In the genomic region with DNA sequence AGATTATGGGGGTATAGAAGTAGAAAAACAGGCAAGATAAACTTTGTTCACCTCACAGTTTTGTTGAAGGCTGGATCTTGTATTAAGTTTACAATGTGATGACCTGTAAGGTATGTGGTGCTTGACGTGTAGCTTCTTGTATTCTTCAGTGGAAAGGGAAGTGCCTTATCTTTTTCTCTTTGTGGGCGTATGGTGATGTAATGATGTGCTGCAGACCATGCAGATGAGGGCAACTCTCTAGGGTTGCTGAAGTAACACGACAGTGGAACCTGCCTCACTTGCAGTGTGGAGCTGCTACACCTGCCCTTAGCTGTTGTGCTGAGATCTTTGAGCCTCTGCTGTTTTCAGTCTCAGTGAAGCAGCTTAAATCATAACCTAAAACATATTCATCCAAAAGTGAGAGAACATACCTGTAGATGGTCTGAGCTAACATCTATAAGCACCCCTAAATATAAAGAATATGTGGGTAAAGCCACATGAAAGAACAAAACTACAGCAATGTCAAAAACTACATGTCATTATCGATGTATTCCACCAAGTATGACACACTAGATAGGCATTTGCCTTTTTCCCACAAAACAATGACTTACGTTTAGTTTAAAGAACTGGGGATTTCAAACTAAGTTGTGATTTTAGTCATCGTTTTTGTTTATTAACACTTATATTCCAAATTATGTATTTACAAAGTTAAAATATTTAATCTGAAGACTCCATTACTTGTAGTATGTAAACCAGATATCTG, we compare ENCODE assay signal across 30 cellular contexts.
DNase-seq lines count a peak whose midpoint lies in the region; ATAC-seq and TF ChIP-seq lines count a peak whose summit lies in the region.
"Had no signal": no experiment of that assay in that cellular context is flagged by ENCODE, and none has a peak within 500 bp of the region (broad histone marks: within the 10 kb centered on the region; RNA-seq: fewer than 3 reads in every experiment).

No MANE protein-coding gene starts in this region.

- TF ChIP-seq CTCF in RWPE2 (IDR thresholded peaks at IDR 0.05; ENCODE audit: poor library complexity, severe bottlenecking) (no peak), epithelial cell of esophagus (IDR thresholded peaks at IDR 0.05; ENCODE audit: insufficient read depth, low read depth, low read length, missing control alignments) (no peak), RWPE1 (conservative IDR thresholded peaks at IDR 0.05; ENCODE audit: low read depth) (no peak)

- POLR2A ChIA-PET in RWPE1 (lab: Yijun Ruan, JAX; ENCODE audit: low non-redundant PET) = no interaction called here

- peak; percentile 11 for DNase-seq in H4 (ENCODE audit: low spot score)
- no peak for DNase-seq in RWPE2 (ENCODE audit: low spot score)
- DNase-seq in epithelial cell of esophagus (ENCODE audit: low read depth) = peak; percentile 35
- peak; percentile 36 for DNase-seq in skeletal muscle cell (ENCODE audit: low read depth)
- DNase-seq in SK-N-DZ (ENCODE audit: low spot score) = no peak
- no peak for DNase-seq in HUDEP-2 (lab: John Stamatoyannopoulos, UW; ENCODE audit: unreplicated experiment in 76 of 76)
- DNase-seq in RWPE1 (ENCODE audit: low spot score) = no peak
- DNase-seq: activated CD4-positive, alpha-beta T cell treated with anti-CD3 and anti-CD28 coated beads, Interleukin-2, amount 10 ng/mL, durations not matched to agents 7 days and 5 days; activated T-cell treated with anti-CD3 and anti-CD28 coated beads, Interleukin-2, amount 50 U/mL, for 48 hours; brain microvascular endothelial cell; Calu3; DMS79 treated with DMSO at 0.1 percent for 48 hours; erythroblast; GM23248; hippocampal formation; immature natural killer cell; NCI-H1417; NCI-H2107; NCI-H774; stimulated activated naive CD4-positive, alpha-beta T cell treated with Interleukin-2 at 50 U/mL for 16 hours; T-helper 9 cell; testis had no signal

- H3K27me3 ChIP-seq in RWPE2 (ENCODE audit: insufficient read depth, poor library complexity, severe bottlenecking) = no peaks in the 10 kb centered on the region
- H3K27me3 ChIP-seq: brain microvascular endothelial cell, testis, vagina had no signal

- no peaks in the 10 kb centered on the region for H3K36me3 ChIP-seq in RWPE2 (ENCODE audit: low read depth)
- H3K36me3 ChIP-seq: brain microvascular endothelial cell, prostate gland, vagina had no signal

- CTCF ChIA-PET in RWPE1 (lab: Yijun Ruan, JAX) = interaction anchor here (0.6 to 0.7 kb wide), 4 partner anchors 536 to 1468 kb away, joined by 3 to 5 read pairs (median 4); no protein-coding TSS in a partner anchor

- no peaks in the 10 kb centered on the region for H3K9me3 ChIP-seq in RWPE2 (ENCODE audit: severe bottlenecking)
- H3K9me3 ChIP-seq: prostate gland, testis, vagina had no signal

- peaks cover 36% of the 10 kb centered on the region for H3K4me1 ChIP-seq in RWPE2 (ENCODE audit: insufficient read depth, poor library complexity, severe bottlenecking)
- H3K4me1 ChIP-seq: prostate gland, testis, vagina had no signal

- ATAC-seq in RWPE2 (ENCODE audit: low read depth) = peak; percentile 30
- no peak for ATAC-seq in GM21367 (IDR thresholded peaks at IDR 0.05; ENCODE audit: unreplicated experiment)
- ATAC-seq: K562, Right ventricle myocardium inferior, sciatic nerve, WTC11 had no signal

- H3K27ac ChIP-seq in RWPE2 (ENCODE audit: poor library complexity, severe bottlenecking) (peak overlapping the region; percentile 93), RWPE1 (no peak overlapping the region)
- H3K27ac ChIP-seq: C4-2B, GM23248, prostate gland, testis, vagina had no signal

- no peak overlapping the region for H3K4me3 ChIP-seq in RWPE2 (ENCODE audit: severe bottlenecking)
- H3K4me3 ChIP-seq in epithelial cell of esophagus (ENCODE audit: low read length) = no peak overlapping the region
- H3K4me3 ChIP-seq in skeletal muscle cell (ENCODE audit: low read depth, low read length) = no peak overlapping the region
- H3K4me3 ChIP-seq: GM23248, K562, prostate gland, testis, vagina had no signal

Comparison
In these comparisons a context has a peak if more than half of its experiments do, and no peak if none do; other contexts are left out.
1. DNase-seq: peak in H4 (single experiment), epithelial cell of esophagus (single experiment) and skeletal muscle cell (single experiment); none in RWPE2 (single experiment), SK-N-DZ (single experiment), HUDEP-2 (0 of 76) and RWPE1 (single experiment).